Comparison of ENCODE assay signal across 8 cellular contexts in the genomic region with DNA sequence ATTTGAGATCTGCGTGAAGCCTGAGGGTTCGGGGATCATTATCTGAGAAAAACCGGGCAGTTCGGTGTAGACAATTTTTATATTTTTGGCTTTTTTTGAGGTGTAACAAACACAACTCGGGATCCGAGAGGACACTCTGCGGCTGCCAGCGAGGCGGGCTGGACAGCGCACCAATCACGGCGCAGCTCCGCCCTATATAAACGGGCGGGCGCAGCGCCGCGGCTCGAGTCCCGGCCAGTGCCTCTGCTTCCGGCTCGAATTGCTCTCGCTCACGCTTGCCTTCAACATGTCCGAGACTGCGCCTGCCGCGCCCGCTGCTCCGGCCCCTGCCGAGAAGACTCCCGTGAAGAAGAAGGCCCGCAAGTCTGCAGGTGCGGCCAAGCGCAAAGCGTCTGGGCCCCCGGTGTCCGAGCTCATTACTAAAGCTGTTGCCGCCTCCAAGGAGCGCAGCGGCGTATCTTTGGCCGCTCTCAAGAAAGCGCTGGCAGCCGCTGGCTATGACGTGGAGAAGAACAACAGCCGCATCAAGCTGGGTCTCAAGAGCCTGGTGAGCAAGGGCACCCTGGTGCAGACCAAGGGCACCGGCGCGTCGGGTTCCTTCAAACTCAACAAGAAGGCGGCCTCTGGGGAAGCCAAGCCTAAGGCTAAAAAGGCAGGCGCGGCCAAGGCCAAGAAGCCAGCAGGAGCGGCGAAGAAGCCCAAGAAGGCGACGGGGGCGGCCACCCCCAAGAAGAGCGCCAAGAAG.
A peak's percentile ranks its signal among the peaks of the same experiment; 100 is the strongest.
DNase-seq lines count a peak whose midpoint lies in the region; ATAC-seq, FAIRE-seq and TF ChIP-seq lines count a peak whose summit lies in the region.

No MANE protein-coding gene starts in this region.

- H3K4me1 Mint-ChIP-seq in WTC11, result peaks cover 23% of the 10 kb centered on the region

- peaks cover 13% of the 10 kb centered on the region for H3K36me3 Mint-ChIP-seq in WTC11

- DNase-seq in NCI-H2196 (lab: John Stamatoyannopoulos, UW; ENCODE audit: unreplicated experiment), result peak; percentile 88
- DNase-seq in WTC11 (ENCODE audit: low spot score), result peak; percentile 81
- DNase-seq in cardiac fibroblast (ENCODE audit: low read depth in 2 of 2), result peak; percentile 90 to 94
- DNase-seq in iris pigment epithelial cell (ENCODE audit: low read depth), result peak; percentile 89
- DNase-seq in smooth muscle cell of the brain vasculature (ENCODE audit: low read depth, low spot score), result peak; percentile 68

- H3K9me3 Mint-ChIP-seq in WTC11, result no peaks in the 10 kb centered on the region

- H3K27ac Mint-ChIP-seq in WTC11, result peak overlapping the region; percentile 98

- H3K27me3 Mint-ChIP-seq in WTC11 (ENCODE audit: low read depth), result peaks cover 3% of the 10 kb centered on the region; the same call in 1 of the 2 replicates

- FAIRE-seq in A204.1 (lab: Jason Lieb, UNC), result peak; percentile 25

- ATAC-seq in GM18858 (IDR thresholded peaks at IDR 0.05; ENCODE audit: unreplicated experiment) (peak; percentile 34), HG03095 (IDR thresholded peaks at IDR 0.05; ENCODE audit: unreplicated experiment) (peak; percentile 56), WTC11 (peak; percentile 47)

- peak overlapping the region; percentile 84 for H3K4me3 Mint-ChIP-seq in WTC11

- POLR2A ChIA-PET in WTC11 (lab: Charles Lee), result interaction anchor here (0.6 to 8.3 kb wide), 38 partner anchors 10 to 1734 kb away, joined by 3 to 563 read pairs (median 12); a partner anchor contains a TSS

- TF ChIP-seq CTCF in WTC11 (IDR thresholded peaks at IDR 0.05) (no peak), cardiac fibroblast (IDR thresholded peaks at IDR 0.05; ENCODE audit: low read depth, low read length) (no peak)

- CTCF ChIA-PET in WTC11 (lab: Charles Lee), result no interaction called here

- H3K4me3 ChIP-seq in cardiac fibroblast (replicated peaks in 1 of 2; ENCODE audit: low read depth in 2 of 2, low read length in 2 of 2), result peak overlapping the region; percentile 78

TF ChIP-seq in WTC11, 78 proteins besides CTCF, POLR2A, EP300 and RAD21 (continues in another document):
- 0 out of 2 replicates have a peak, but pooled peaks have one; percentile 52 for TF ChIP-seq FOXJ3 (CRISPR knock-in tag; IDR thresholded peaks at IDR 0.05; ENCODE audit: borderline replicate concordance)
- TF ChIP-seq, protein P1, sequence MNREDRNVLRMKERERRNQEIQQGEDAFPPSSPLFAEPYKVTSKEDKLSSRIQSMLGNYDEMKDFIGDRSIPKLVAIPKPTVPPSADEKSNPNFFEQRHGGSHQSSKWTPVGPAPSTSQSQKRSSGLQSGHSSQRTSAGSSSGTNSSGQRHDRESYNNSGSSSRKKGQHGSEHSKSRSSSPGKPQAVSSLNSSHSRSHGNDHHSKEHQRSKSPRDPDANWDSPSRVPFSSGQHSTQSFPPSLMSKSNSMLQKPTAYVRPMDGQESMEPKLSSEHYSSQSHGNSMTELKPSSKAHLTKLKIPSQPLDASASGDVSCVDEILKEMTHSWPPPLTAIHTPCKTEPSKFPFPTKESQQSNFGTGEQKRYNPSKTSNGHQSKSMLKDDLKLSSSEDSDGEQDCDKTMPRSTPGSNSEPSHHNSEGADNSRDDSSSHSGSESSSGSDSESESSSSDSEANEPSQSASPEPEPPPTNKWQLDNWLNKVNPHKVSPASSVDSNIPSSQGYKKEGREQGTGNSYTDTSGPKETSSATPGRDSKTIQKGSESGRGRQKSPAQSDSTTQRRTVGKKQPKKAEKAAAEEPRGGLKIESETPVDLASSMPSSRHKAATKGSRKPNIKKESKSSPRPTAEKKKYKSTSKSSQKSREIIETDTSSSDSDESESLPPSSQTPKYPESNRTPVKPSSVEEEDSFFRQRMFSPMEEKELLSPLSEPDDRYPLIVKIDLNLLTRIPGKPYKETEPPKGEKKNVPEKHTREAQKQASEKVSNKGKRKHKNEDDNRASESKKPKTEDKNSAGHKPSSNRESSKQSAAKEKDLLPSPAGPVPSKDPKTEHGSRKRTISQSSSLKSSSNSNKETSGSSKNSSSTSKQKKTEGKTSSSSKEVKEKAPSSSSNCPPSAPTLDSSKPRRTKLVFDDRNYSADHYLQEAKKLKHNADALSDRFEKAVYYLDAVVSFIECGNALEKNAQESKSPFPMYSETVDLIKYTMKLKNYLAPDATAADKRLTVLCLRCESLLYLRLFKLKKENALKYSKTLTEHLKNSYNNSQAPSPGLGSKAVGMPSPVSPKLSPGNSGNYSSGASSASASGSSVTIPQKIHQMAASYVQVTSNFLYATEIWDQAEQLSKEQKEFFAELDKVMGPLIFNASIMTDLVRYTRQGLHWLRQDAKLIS (CRISPR knock-in tag; IDR thresholded peaks at IDR 0.05; ENCODE audit: borderline replicate concordance), result peak; percentile 97
- no peak for TF ChIP-seq ZNF317 (CRISPR knock-in tag; IDR thresholded peaks at IDR 0.05; ENCODE audit: borderline replicate concordance, low read depth)
- TF ChIP-seq KAT7 (CRISPR knock-in tag; IDR thresholded peaks at IDR 0.05; ENCODE audit: borderline replicate concordance), result no peak
- TF ChIP-seq, protein P2, sequence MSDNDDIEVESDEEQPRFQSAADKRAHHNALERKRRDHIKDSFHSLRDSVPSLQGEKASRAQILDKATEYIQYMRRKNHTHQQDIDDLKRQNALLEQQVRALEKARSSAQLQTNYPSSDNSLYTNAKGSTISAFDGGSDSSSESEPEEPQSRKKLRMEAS (CRISPR knock-in tag; IDR thresholded peaks at IDR 0.05), result peak; percentile 27; the same call in 1 of the 2 replicates
- 0 out of 2 replicates have a peak, but pooled peaks have one; percentile 34 for TF ChIP-seq TEAD1 (CRISPR knock-in tag; IDR thresholded peaks at IDR 0.05)
- TF ChIP-seq, protein P3, sequence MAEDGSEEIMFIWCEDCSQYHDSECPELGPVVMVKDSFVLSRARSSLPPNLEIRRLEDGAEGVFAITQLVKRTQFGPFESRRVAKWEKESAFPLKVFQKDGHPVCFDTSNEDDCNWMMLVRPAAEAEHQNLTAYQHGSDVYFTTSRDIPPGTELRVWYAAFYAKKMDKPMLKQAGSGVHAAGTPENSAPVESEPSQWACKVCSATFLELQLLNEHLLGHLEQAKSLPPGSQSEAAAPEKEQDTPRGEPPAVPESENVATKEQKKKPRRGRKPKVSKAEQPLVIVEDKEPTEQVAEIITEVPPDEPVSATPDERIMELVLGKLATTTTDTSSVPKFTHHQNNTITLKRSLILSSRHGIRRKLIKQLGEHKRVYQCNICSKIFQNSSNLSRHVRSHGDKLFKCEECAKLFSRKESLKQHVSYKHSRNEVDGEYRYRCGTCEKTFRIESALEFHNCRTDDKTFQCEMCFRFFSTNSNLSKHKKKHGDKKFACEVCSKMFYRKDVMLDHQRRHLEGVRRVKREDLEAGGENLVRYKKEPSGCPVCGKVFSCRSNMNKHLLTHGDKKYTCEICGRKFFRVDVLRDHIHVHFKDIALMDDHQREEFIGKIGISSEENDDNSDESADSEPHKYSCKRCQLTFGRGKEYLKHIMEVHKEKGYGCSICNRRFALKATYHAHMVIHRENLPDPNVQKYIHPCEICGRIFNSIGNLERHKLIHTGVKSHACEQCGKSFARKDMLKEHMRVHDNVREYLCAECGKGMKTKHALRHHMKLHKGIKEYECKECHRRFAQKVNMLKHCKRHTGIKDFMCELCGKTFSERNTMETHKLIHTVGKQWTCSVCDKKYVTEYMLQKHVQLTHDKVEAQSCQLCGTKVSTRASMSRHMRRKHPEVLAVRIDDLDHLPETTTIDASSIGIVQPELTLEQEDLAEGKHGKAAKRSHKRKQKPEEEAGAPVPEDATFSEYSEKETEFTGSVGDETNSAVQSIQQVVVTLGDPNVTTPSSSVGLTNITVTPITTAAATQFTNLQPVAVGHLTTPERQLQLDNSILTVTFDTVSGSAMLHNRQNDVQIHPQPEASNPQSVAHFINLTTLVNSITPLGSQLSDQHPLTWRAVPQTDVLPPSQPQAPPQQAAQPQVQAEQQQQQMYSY (CRISPR knock-in tag; IDR thresholded peaks at IDR 0.05), result no peak
- TF ChIP-seq EMX1 (CRISPR knock-in tag; IDR thresholded peaks at IDR 0.05), result no peak; the same call in 1 of the 2 replicates
- TF ChIP-seq, protein P4, sequence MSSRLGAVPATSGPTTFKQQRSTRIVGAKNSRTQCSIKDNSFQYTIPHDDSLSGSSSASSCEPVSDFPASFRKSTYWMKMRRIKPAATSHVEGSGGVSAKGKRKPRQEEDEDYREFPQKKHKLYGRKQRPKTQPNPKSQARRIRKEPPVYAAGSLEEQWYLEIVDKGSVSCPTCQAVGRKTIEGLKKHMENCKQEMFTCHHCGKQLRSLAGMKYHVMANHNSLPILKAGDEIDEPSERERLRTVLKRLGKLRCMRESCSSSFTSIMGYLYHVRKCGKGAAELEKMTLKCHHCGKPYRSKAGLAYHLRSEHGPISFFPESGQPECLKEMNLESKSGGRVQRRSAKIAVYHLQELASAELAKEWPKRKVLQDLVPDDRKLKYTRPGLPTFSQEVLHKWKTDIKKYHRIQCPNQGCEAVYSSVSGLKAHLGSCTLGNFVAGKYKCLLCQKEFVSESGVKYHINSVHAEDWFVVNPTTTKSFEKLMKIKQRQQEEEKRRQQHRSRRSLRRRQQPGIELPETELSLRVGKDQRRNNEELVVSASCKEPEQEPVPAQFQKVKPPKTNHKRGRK (CRISPR knock-in tag; IDR thresholded peaks at IDR 0.05; ENCODE audit: borderline replicate concordance), result no peak
- TF ChIP-seq ZNF396 (CRISPR knock-in tag; IDR thresholded peaks at IDR 0.05; ENCODE audit: borderline replicate concordance), result no peak
- TF ChIP-seq, protein P5, sequence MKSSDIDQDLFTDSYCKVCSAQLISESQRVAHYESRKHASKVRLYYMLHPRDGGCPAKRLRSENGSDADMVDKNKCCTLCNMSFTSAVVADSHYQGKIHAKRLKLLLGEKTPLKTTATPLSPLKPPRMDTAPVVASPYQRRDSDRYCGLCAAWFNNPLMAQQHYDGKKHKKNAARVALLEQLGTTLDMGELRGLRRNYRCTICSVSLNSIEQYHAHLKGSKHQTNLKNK (CRISPR knock-in tag; IDR thresholded peaks at IDR 0.05), result no peak
- TF ChIP-seq, protein P6, sequence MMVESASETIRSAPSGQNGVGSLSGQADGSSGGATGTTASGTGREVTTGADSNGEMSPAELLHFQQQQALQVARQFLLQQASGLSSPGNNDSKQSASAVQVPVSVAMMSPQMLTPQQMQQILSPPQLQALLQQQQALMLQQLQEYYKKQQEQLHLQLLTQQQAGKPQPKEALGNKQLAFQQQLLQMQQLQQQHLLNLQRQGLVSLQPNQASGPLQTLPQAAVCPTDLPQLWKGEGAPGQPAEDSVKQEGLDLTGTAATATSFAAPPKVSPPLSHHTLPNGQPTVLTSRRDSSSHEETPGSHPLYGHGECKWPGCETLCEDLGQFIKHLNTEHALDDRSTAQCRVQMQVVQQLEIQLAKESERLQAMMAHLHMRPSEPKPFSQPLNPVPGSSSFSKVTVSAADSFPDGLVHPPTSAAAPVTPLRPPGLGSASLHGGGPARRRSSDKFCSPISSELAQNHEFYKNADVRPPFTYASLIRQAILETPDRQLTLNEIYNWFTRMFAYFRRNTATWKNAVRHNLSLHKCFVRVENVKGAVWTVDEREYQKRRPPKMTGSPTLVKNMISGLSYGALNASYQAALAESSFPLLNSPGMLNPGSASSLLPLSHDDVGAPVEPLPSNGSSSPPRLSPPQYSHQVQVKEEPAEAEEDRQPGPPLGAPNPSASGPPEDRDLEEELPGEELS (CRISPR knock-in tag; IDR thresholded peaks at IDR 0.05), result peak; percentile 80; the same call in 1 of the 2 replicates
- no peak for TF ChIP-seq ZNF232 (CRISPR knock-in tag; IDR thresholded peaks at IDR 0.05)

Comparison
In these comparisons a context has a peak if more than half of its experiments do, and no peak if none do; other contexts are left out.
1. Peak in every context shown above with its lines: DNase-seq, ATAC-seq and H3K4me3 ChIP-seq.